1 cellular context compared by ENCODE assay signal in the genomic region with DNA sequence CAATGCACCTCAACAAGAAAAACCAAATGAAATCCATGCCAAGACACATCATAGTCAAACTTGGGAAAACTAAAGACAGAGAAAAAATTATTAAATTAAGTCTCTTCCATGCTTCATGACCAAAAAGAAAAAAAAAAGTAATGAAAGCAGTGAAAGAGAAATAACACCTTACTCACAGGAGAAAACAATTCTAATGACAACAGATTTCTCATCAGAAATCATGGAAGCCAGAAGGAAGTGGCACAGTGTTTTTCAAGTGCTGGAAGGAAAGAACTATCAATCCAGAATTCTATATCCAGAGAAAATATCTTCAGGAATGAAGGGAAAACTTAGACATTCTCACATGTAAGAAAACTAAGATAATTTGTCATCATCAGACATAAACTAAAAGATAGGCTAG.
TF ChIP-seq lines count a peak whose summit lies in the region.

No MANE protein-coding gene starts in this region.

TF ChIP-seq in K562, 482 proteins besides CTCF, POLR2A, EP300 and RAD21 (continued from another document):
- TF ChIP-seq, protein P1, sequence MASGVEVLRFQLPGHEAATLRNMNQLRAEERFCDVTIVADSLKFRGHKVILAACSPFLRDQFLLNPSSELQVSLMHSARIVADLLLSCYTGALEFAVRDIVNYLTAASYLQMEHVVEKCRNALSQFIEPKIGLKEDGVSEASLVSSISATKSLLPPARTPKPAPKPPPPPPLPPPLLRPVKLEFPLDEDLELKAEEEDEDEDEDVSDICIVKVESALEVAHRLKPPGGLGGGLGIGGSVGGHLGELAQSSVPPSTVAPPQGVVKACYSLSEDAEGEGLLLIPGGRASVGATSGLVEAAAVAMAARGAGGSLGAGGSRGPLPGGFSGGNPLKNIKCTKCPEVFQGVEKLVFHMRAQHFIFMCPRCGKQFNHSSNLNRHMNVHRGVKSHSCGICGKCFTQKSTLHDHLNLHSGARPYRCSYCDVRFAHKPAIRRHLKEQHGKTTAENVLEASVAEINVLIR (CRISPR knock-in tag; IDR thresholded peaks at IDR 0.05), result no peak
- no peak for TF ChIP-seq SMARCC2 (IDR thresholded peaks at IDR 0.05; ENCODE audit: low read depth)
- no peak for TF ChIP-seq ZEB2 (IDR thresholded peaks at IDR 0.05)
- no peak for TF ChIP-seq ETS2 (tag; IDR thresholded peaks at IDR 0.05; ENCODE audit: borderline replicate concordance, poor library complexity, severe bottlenecking)
- no peak for TF ChIP-seq PHF8 (IDR thresholded peaks at IDR 0.05; ENCODE audit: borderline replicate concordance, low read length)
- no peak for TF ChIP-seq ZKSCAN1 (IDR thresholded peaks at IDR 0.05; ENCODE audit: low read depth, low read length)
- peak in 1 of 2 experiments; percentile 98; a peak in 2 of 3 replicates for TF ChIP-seq CBX3 (IDR thresholded peaks at IDR 0.05; ENCODE audit: borderline replicate concordance in 1 of 2, low read length in 2 of 2)
- TF ChIP-seq TFAM (CRISPR knock-in tag; conservative IDR thresholded peaks at IDR 0.05), result no peak
